Comparison of ENCODE assay signal across 1 cellular context in genomic region chr20:504632-505075, GRCh38.
TF ChIP-seq lines count a peak whose summit lies in the region.

No MANE protein-coding gene starts in this region.

TF ChIP-seq in HepG2, 621 proteins besides CTCF, POLR2A, EP300 and RAD21 (continued from another document and continues in another):
- TF ChIP-seq ZNF850 (CRISPR knock-in tag; conservative IDR thresholded peaks at IDR 0.05): no peak
- TF ChIP-seq ZNF709 (CRISPR knock-in tag; IDR thresholded peaks at IDR 0.05): no peak
- no peak for TF ChIP-seq PHF20 (CRISPR knock-in tag; IDR thresholded peaks at IDR 0.05)
- TF ChIP-seq PLSCR1 (CRISPR knock-in tag; IDR thresholded peaks at IDR 0.05; ENCODE audit: borderline replicate concordance): no peak
- TF ChIP-seq ZNF512 (CRISPR knock-in tag; IDR thresholded peaks at IDR 0.05): no peak
- TF ChIP-seq, protein P1, sequence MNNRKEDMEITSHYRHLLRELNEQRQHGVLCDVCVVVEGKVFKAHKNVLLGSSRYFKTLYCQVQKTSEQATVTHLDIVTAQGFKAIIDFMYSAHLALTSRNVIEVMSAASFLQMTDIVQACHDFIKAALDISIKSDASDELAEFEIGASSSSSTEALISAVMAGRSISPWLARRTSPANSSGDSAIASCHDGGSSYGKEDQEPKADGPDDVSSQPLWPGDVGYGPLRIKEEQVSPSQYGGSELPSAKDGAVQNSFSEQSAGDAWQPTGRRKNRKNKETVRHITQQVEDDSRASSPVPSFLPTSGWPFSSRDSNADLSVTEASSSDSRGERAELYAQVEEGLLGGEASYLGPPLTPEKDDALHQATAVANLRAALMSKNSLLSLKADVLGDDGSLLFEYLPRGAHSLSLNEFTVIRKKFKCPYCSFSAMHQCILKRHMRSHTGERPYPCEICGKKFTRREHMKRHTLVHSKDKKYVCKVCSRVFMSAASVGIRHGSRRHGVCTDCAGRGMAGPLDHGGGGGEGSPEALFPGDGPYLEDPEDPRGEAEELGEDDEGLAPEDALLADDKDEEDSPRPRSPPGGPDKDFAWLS (CRISPR knock-in tag; IDR thresholded peaks at IDR 0.05; ENCODE audit: borderline replicate concordance): no peak
- no peak; the same call in 1 of the 2 replicates for TF ChIP-seq HNF1B (CRISPR knock-in tag; IDR thresholded peaks at IDR 0.05)
- TF ChIP-seq ZNF282 (IDR thresholded peaks at IDR 0.05; ENCODE audit: partially characterized antibody): no peak
- no peak for TF ChIP-seq ZNF678 (CRISPR knock-in tag; IDR thresholded peaks at IDR 0.05)
- TF ChIP-seq JARID2 (CRISPR knock-in tag; IDR thresholded peaks at IDR 0.05; ENCODE audit: insufficient replicate concordance): no peak
- TF ChIP-seq ZNF749 (CRISPR knock-in tag; IDR thresholded peaks at IDR 0.05; ENCODE audit: borderline replicate concordance): no peak
- no peak for TF ChIP-seq HMGA1 (CRISPR knock-in tag; conservative IDR thresholded peaks at IDR 0.05)
- no peak for TF ChIP-seq NFATC3 (CRISPR knock-in tag; IDR thresholded peaks at IDR 0.05)
- no peak for TF ChIP-seq BHLHE40 (IDR thresholded peaks at IDR 0.05; ENCODE audit: low read length)
- TF ChIP-seq ZNF775 (CRISPR knock-in tag; IDR thresholded peaks at IDR 0.05; ENCODE audit: borderline replicate concordance): no peak
- no peak for TF ChIP-seq STAT6 (CRISPR knock-in tag; IDR thresholded peaks at IDR 0.05; ENCODE audit: borderline replicate concordance)
- peak; percentile 77 for TF ChIP-seq GATAD2A (CRISPR knock-in tag; IDR thresholded peaks at IDR 0.05)
- TF ChIP-seq ZNF24 (IDR thresholded peaks at IDR 0.05): peak; percentile 37; the same call in 1 of the 2 replicates
- TF ChIP-seq ZMYM3 (CRISPR knock-in tag; IDR thresholded peaks at IDR 0.05): no peak
- no peak for TF ChIP-seq IKZF5 (CRISPR knock-in tag; IDR thresholded peaks at IDR 0.05)
- TF ChIP-seq IRX3 (CRISPR knock-in tag; IDR thresholded peaks at IDR 0.05; ENCODE audit: borderline replicate concordance, low read depth): no peak
- TF ChIP-seq FOXP1 (IDR thresholded peaks at IDR 0.05): no peak
- TF ChIP-seq FOXP1 (CRISPR knock-in tag; IDR thresholded peaks at IDR 0.05): peak; percentile 63; the same call in 1 of the 2 replicates
- TF ChIP-seq DMAP1 (CRISPR knock-in tag; IDR thresholded peaks at IDR 0.05): no peak
- no peak for TF ChIP-seq THAP7 (CRISPR knock-in tag; IDR thresholded peaks at IDR 0.05)
- no peak for TF ChIP-seq RARG (CRISPR knock-in tag; IDR thresholded peaks at IDR 0.05; ENCODE audit: low read depth)
- no peak for TF ChIP-seq CENPT (CRISPR knock-in tag; IDR thresholded peaks at IDR 0.05; ENCODE audit: low read depth)
- TF ChIP-seq MTF2 (CRISPR knock-in tag; IDR thresholded peaks at IDR 0.05; ENCODE audit: borderline replicate concordance): no peak
- TF ChIP-seq ZNF564 (CRISPR knock-in tag; IDR thresholded peaks at IDR 0.05): no peak
- TF ChIP-seq KMT2A (CRISPR knock-in tag; IDR thresholded peaks at IDR 0.05): no peak; the same call in 1 of the 2 replicates
- no peak for TF ChIP-seq SP2 (CRISPR knock-in tag; IDR thresholded peaks at IDR 0.05)
- TF ChIP-seq ZNF570 (CRISPR knock-in tag; IDR thresholded peaks at IDR 0.05; ENCODE audit: borderline replicate concordance): no peak
- TF ChIP-seq, protein P2, sequence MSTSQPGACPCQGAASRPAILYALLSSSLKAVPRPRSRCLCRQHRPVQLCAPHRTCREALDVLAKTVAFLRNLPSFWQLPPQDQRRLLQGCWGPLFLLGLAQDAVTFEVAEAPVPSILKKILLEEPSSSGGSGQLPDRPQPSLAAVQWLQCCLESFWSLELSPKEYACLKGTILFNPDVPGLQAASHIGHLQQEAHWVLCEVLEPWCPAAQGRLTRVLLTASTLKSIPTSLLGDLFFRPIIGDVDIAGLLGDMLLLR (CRISPR knock-in tag; IDR thresholded peaks at IDR 0.05): no peak
- peak; percentile 57; the same call in 1 of the 2 replicates for TF ChIP-seq MIXL1 (CRISPR knock-in tag; IDR thresholded peaks at IDR 0.05)
- TF ChIP-seq ISL2 (CRISPR knock-in tag; IDR thresholded peaks at IDR 0.05): no peak; the same call in 1 of the 2 replicates
- no peak for TF ChIP-seq ZFP82 (CRISPR knock-in tag; IDR thresholded peaks at IDR 0.05; ENCODE audit: borderline replicate concordance)
- no peak for TF ChIP-seq ZIK1 (CRISPR knock-in tag; IDR thresholded peaks at IDR 0.05; ENCODE audit: borderline replicate concordance, low read depth)
- no peak; the same call in 1 of the 2 replicates for TF ChIP-seq TFAP4 (IDR thresholded peaks at IDR 0.05; ENCODE audit: borderline replicate concordance, low read depth)
- TF ChIP-seq HNRNPH1 (optimal IDR thresholded peaks at IDR 0.05; ENCODE audit: low read depth, low read length): no peak
- TF ChIP-seq NKX3-1 (CRISPR knock-in tag; IDR thresholded peaks at IDR 0.05): no peak
- peak; percentile 45 for TF ChIP-seq TEAD3 (CRISPR knock-in tag; optimal IDR thresholded peaks at IDR 0.05; ENCODE audit: borderline replicate concordance)
- no peak for TF ChIP-seq GABPB1 (CRISPR knock-in tag; IDR thresholded peaks at IDR 0.05)
- TF ChIP-seq RFXANK (CRISPR knock-in tag; IDR thresholded peaks at IDR 0.05): no peak
- TF ChIP-seq, protein P3, sequence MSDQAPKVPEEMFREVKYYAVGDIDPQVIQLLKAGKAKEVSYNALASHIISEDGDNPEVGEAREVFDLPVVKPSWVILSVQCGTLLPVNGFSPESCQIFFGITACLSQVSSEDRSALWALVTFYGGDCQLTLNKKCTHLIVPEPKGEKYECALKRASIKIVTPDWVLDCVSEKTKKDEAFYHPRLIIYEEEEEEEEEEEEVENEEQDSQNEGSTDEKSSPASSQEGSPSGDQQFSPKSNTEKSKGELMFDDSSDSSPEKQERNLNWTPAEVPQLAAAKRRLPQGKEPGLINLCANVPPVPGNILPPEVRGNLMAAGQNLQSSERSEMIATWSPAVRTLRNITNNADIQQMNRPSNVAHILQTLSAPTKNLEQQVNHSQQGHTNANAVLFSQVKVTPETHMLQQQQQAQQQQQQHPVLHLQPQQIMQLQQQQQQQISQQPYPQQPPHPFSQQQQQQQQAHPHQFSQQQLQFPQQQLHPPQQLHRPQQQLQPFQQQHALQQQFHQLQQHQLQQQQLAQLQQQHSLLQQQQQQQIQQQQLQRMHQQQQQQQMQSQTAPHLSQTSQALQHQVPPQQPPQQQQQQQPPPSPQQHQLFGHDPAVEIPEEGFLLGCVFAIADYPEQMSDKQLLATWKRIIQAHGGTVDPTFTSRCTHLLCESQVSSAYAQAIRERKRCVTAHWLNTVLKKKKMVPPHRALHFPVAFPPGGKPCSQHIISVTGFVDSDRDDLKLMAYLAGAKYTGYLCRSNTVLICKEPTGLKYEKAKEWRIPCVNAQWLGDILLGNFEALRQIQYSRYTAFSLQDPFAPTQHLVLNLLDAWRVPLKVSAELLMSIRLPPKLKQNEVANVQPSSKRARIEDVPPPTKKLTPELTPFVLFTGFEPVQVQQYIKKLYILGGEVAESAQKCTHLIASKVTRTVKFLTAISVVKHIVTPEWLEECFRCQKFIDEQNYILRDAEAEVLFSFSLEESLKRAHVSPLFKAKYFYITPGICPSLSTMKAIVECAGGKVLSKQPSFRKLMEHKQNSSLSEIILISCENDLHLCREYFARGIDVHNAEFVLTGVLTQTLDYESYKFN (CRISPR knock-in tag; conservative IDR thresholded peaks at IDR 0.05): peak; percentile 78
- TF ChIP-seq AGO2 (optimal IDR thresholded peaks at IDR 0.05; ENCODE audit: low read depth, low read length): no peak
- TF ChIP-seq, protein P4, sequence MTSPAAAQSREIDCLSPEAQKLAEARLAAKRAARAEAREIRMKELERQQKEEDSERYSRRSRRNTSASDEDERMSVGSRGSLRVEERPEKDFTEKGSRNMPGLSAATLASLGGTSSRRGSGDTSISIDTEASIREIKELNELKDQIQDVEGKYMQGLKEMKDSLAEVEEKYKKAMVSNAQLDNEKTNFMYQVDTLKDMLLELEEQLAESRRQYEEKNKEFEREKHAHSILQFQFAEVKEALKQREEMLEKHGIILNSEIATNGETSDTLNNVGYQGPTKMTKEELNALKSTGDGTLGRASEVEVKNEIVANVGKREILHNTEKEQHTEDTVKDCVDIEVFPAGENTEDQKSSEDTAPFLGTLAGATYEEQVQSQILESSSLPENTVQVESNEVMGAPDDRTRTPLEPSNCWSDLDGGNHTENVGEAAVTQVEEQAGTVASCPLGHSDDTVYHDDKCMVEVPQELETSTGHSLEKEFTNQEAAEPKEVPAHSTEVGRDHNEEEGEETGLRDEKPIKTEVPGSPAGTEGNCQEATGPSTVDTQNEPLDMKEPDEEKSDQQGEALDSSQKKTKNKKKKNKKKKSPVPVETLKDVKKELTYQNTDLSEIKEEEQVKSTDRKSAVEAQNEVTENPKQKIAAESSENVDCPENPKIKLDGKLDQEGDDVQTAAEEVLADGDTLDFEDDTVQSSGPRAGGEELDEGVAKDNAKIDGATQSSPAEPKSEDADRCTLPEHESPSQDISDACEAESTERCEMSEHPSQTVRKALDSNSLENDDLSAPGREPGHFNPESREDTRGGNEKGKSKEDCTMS (CRISPR knock-in tag; conservative IDR thresholded peaks at IDR 0.05): no peak
- no peak for TF ChIP-seq ZSCAN12 (CRISPR knock-in tag; IDR thresholded peaks at IDR 0.05)
- TF ChIP-seq ZNF530 (CRISPR knock-in tag; IDR thresholded peaks at IDR 0.05; ENCODE audit: low read depth): no peak
- no peak for TF ChIP-seq SP4 (CRISPR knock-in tag; IDR thresholded peaks at IDR 0.05)
